11 cellular contexts compared by ENCODE assay signal in the genomic region with DNA sequence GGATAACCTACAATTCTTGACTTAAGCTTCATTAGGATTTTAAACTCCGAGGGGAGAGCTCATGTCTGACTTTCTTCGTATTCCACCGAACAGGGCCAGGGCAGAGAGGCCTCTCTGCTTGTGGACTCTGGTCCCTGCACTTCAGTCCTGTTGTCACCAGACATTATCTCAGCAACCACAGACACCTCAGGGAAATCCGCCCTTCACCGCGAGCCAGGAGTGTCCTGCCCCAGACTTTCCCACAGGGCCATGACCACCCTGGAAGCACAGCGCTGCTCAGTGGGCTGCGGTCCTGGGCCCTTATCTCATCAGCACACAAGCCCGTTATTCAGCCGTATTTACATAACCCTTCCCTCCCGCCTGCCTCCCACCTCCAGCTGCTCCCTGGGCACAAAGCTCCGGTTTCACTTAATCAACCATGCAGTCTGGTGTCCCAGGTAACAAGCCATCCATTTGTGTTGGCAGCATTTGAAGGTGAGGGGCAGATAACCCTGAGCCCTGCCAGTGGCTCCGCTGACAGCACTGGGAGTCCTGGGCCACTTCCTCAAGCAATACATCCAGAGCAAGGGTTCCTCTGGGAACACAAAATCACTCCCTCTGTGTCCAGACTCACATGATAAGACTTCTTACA.
DNase-seq lines count a peak whose midpoint lies in the region; ATAC-seq and TF ChIP-seq lines count a peak whose summit lies in the region.
"Had no signal": no experiment of that assay in that cellular context is flagged by ENCODE, and none has a peak within 500 bp of the region (broad histone marks: within the 10 kb centered on the region; RNA-seq: fewer than 3 reads in every experiment).

No MANE protein-coding gene starts in this region.

- H3K27me3 ChIP-seq in liver (ENCODE audit: control insufficient read depth in 4 of 4, insufficient read depth in 4 of 4, low read length in 3 of 4), result no peaks in the 10 kb centered on the region
- H3K27me3 ChIP-seq in MG63, result peaks cover 5% of the 10 kb centered on the region; the same call in 1 of the 2 replicates
- no peaks in the 10 kb centered on the region for H3K27me3 ChIP-seq in ascending aorta

- peak; percentile 48 to 64 for TF ChIP-seq RAD21 in liver (IDR thresholded peaks at IDR 0.05)

- intact Hi-C loops in ascending aorta (cut with DNase I), result no loop called here

- H3K4me1 ChIP-seq in liver (ENCODE audit: control insufficient read depth in 4 of 4, insufficient read depth in 4 of 4, low read length in 3 of 4), result peaks cover 0 to 13% (median 0%) of the 10 kb centered on the region in 4 donors
- H3K4me1 ChIP-seq in ascending aorta, result no peaks in the 10 kb centered on the region

- DNase-seq in GDM1 (lab: John Stamatoyannopoulos, UW) (peak; percentile 96), NCI-H2107 (lab: John Stamatoyannopoulos, UW) (peak; percentile 46), MG63 (no peak), ascending aorta (ENCODE audit: low spot score in 2 of 2) (no peak)
- DNase-seq: activated CD4-positive, alpha-beta T cell treated with anti-CD3 and anti-CD28 coated beads for 4 hours; C1 segment of cervical spinal cord; NCI-H2227 treated with DMSO at 0.1 percent for 48 hours had no signal

- no peak for ATAC-seq in GM21423 (IDR thresholded peaks at IDR 0.05; ENCODE audit: unreplicated experiment)
- no peak for ATAC-seq in GM18868 (IDR thresholded peaks at IDR 0.05; ENCODE audit: unreplicated experiment)

- 0 out of 2 replicates have a peak overlapping the region, but pooled peaks have one; percentile 2 for H3K27ac ChIP-seq in VCaP
- peak overlapping the region in 1 of 2 donors; percentile 22 for H3K27ac ChIP-seq in liver (ENCODE audit: low read depth in 1 of 2, low read length in 2 of 2)
- H3K27ac ChIP-seq in ascending aorta, result no peak overlapping the region

- H3K4me3 ChIP-seq in liver (ENCODE audit: low read depth in 1 of 3, low read length in 3 of 3) (no peak overlapping the region), MG63 (no peak overlapping the region), ascending aorta (no peak overlapping the region)

- H3K9me3 ChIP-seq in liver (ENCODE audit: control insufficient read depth in 4 of 4, low read length in 3 of 4) (no peaks in the 10 kb centered on the region), MG63 (no peaks in the 10 kb centered on the region), ascending aorta (peaks cover 0 to 5% of the 10 kb centered on the region in 2 donors)

- TF ChIP-seq CTCF in VCaP (conservative IDR thresholded peaks at IDR 0.05) (no peak), liver (IDR thresholded peaks at IDR 0.05; ENCODE audit: low read depth, low read length, missing input control) (no peak), ascending aorta (IDR thresholded peaks at IDR 0.05) (no peak)

- peak overlapping the region in 1 of 2 donors; percentile 21 for H3K9ac ChIP-seq in liver (ENCODE audit: low read depth in 1 of 2, low read length in 2 of 2)

- 19% methylated on average over 13 of the region's 13 CpGs for WGBS in liver

- H3K36me3 ChIP-seq in liver (ENCODE audit: control insufficient read depth in 4 of 4, insufficient read depth in 3 of 4, low read depth in 1 of 4, low read length in 3 of 4), result no peaks in the 10 kb centered on the region
- H3K36me3 ChIP-seq in MG63, result no peaks in the 10 kb centered on the region
- no peaks in the 10 kb centered on the region for H3K36me3 ChIP-seq in ascending aorta

TF ChIP-seq in liver, 16 proteins besides CTCF, POLR2A, EP300 and RAD21:
- TF ChIP-seq ZBTB33 (IDR thresholded peaks at IDR 0.05) (no peak), RXRA (IDR thresholded peaks at IDR 0.05) (peak in 1 of 2 donors; percentile 43), TAF1 (conservative IDR thresholded peaks at IDR 0.05) (no peak), YY1 (IDR thresholded peaks at IDR 0.05) (peak; percentile 21), FOXA1 (IDR thresholded peaks at IDR 0.05) (peak; percentile 63), HNF4A (conservative IDR thresholded peaks at IDR 0.05) (peak; percentile 82 to 91), GABPA (IDR thresholded peaks at IDR 0.05 in 1 of 2, conservative IDR thresholded peaks at IDR 0.05 in 1 of 2) (no peak), NR2F2 (IDR thresholded peaks at IDR 0.05) (no peak), FOXA2 (IDR thresholded peaks at IDR 0.05) (peak; percentile 65), JUND (IDR thresholded peaks at IDR 0.05) (no peak), SP1 (IDR thresholded peaks at IDR 0.05) (peak; percentile 64)
- TF ChIP-seq, protein P1, sequence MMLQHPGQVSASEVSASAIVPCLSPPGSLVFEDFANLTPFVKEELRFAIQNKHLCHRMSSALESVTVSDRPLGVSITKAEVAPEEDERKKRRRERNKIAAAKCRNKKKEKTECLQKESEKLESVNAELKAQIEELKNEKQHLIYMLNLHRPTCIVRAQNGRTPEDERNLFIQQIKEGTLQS (IDR thresholded peaks at IDR 0.05), result no peak
- TF ChIP-seq, protein P2, sequence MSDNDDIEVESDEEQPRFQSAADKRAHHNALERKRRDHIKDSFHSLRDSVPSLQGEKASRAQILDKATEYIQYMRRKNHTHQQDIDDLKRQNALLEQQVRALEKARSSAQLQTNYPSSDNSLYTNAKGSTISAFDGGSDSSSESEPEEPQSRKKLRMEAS (IDR thresholded peaks at IDR 0.05), result no peak
TF ChIP-seq in liver: peak in this region for 6.

Comparison
In these comparisons a context has a peak if more than half of its experiments do, and no peak if none do; other contexts are left out.
1. DNase-seq: peak in GDM1 (single experiment) and NCI-H2107 (single experiment); none in MG63 (single experiment) and ascending aorta (0 of 2).